Comparison of ENCODE assay signal across 8 cellular contexts in genomic region chr4:110005461-110006056, GRCh38.
A peak's percentile ranks its signal among the peaks of the same experiment; 100 is the strongest.
DNase-seq lines count a peak whose midpoint lies in the region; ATAC-seq and TF ChIP-seq lines count a peak whose summit lies in the region.

No MANE protein-coding gene starts in this region.

- H4K20me1 ChIP-seq in KMS-11 (ENCODE audit: insufficient read depth), result no peaks in the 10 kb centered on the region
- H4K20me1 ChIP-seq in neural cell (ENCODE audit: insufficient read depth), result no peaks in the 10 kb centered on the region

- H3K36me3 ChIP-seq in KMS-11 (ENCODE audit: insufficient read depth) (no peaks in the 10 kb centered on the region), neural cell (ENCODE audit: insufficient read depth, low read length) (no peaks in the 10 kb centered on the region)

- H3K27ac ChIP-seq in KMS-11 (no peak overlapping the region), neural cell (ENCODE audit: low read length) (no peak overlapping the region)

- peak; percentile 95 for TF ChIP-seq RAD21 in neural cell (conservative IDR thresholded peaks at IDR 0.05)

- ATAC-seq in GM21529 (IDR thresholded peaks at IDR 0.05; ENCODE audit: unreplicated experiment) (peak; percentile 79), HG03521 (IDR thresholded peaks at IDR 0.05; ENCODE audit: unreplicated experiment) (no peak)

- H3K4me1 ChIP-seq in KMS-11 (ENCODE audit: low read depth, poor library complexity, severe bottlenecking), result peaks cover 13% of the 10 kb centered on the region

- H3K79me2 ChIP-seq in KMS-11 (ENCODE audit: insufficient read depth, low read depth) (no peaks in the 10 kb centered on the region), neural cell (replicated peaks; ENCODE audit: insufficient read depth, low read length) (no peaks in the 10 kb centered on the region)

- no peak overlapping the region for H3K4me3 Mint-ChIP-seq in activated CD4-positive, alpha-beta T cell treated with anti-CD3 and anti-CD28 coated beads, Interleukin-2, amount 10 ng/mL, durations not matched to agents 24 days and 14 days

- no peaks in the 10 kb centered on the region for H3K9me3 Mint-ChIP-seq in activated CD4-positive, alpha-beta T cell treated with anti-CD3 and anti-CD28 coated beads, Interleukin-2, amount 10 ng/mL, durations not matched to agents 24 days and 14 days

- intact Hi-C loops in activated CD4-positive, alpha-beta T cell treated with anti-CD3 and anti-CD28 coated beads, Interleukin-2, amount 10 ng/mL, durations not matched to agents 24 days and 14 days (cut with micrococcal nuclease), result loop anchor here (1.0 to 10.0 kb wide), 5 partner anchors 192 to 511 kb away; partner anchors contain the start of gene ELOVL6

- peaks cover 19% of the 10 kb centered on the region for H3K4me1 Mint-ChIP-seq in activated CD4-positive, alpha-beta T cell treated with anti-CD3 and anti-CD28 coated beads, Interleukin-2, amount 10 ng/mL, durations not matched to agents 24 days and 14 days

- H3K36me3 Mint-ChIP-seq in activated CD4-positive, alpha-beta T cell treated with anti-CD3 and anti-CD28 coated beads, Interleukin-2, amount 10 ng/mL, durations not matched to agents 24 days and 14 days (ENCODE audit: low read depth), result no peaks in the 10 kb centered on the region

- H3K27me3 ChIP-seq in KMS-11 (ENCODE audit: insufficient read depth, low read depth), result no peaks in the 10 kb centered on the region
- H3K27me3 ChIP-seq in neural cell (ENCODE audit: insufficient read depth, low read depth, low read length), result no peaks in the 10 kb centered on the region

- TF ChIP-seq EP300 in neural cell (conservative IDR thresholded peaks at IDR 0.05; ENCODE audit: poor library complexity, severe bottlenecking), result no peak

- no peaks in the 10 kb centered on the region for H3K9me3 ChIP-seq in neural cell (ENCODE audit: low read length)

- no peak overlapping the region for H3K4me3 ChIP-seq in KMS-11 (IDR thresholded peaks at IDR 0.05; ENCODE audit: insufficient read depth, low read depth, low read length)
- no peak overlapping the region for H3K4me3 ChIP-seq in neural cell (ENCODE audit: low read length)

- H3K27ac Mint-ChIP-seq in activated CD4-positive, alpha-beta T cell treated with anti-CD3 and anti-CD28 coated beads, Interleukin-2, amount 10 ng/mL, durations not matched to agents 24 days and 14 days, result no peak overlapping the region

- TF ChIP-seq CTCF in KMS-11 (conservative IDR thresholded peaks at IDR 0.05; ENCODE audit: low read depth, low read length) (peak; percentile 92), neural cell (IDR thresholded peaks at IDR 0.05; ENCODE audit: poor library complexity, severe bottlenecking) (peak; percentile 91)

- peaks cover 7% of the 10 kb centered on the region for H3K27me3 Mint-ChIP-seq in activated CD4-positive, alpha-beta T cell treated with anti-CD3 and anti-CD28 coated beads, Interleukin-2, amount 10 ng/mL, durations not matched to agents 24 days and 14 days

- H2AFZ ChIP-seq in KMS-11 (ENCODE audit: low read depth) (no peak overlapping the region), neural cell (ENCODE audit: low read depth, low read length) (no peak overlapping the region)

- no peaks in the 10 kb centered on the region for H3K9me2 ChIP-seq in neural cell (ENCODE audit: insufficient read depth, low read length)

- in situ Hi-C loops in SK-MEL-5 (cut with HindIII; ENCODE audit: low pct_unique_long_range_greater_than_20kb, low sequenced_read_pairs), result no loop called here

- TF ChIP-seq POLR2A in erythroblast (IDR thresholded peaks at IDR 0.05; ENCODE audit: low read length), result no peak

- H3K4me2 ChIP-seq in KMS-11 (peak overlapping the region; percentile 8), neural cell (ENCODE audit: low read length) (no peak overlapping the region)

- H3K9ac ChIP-seq in KMS-11 (no peak overlapping the region), neural cell (ENCODE audit: low read length) (no peak overlapping the region)

- H3F3A ChIP-seq in neural cell (ENCODE audit: insufficient read depth, low read length, poor library complexity, severe bottlenecking), result no peaks in the 10 kb centered on the region

- DNase-seq in activated CD4-positive, alpha-beta T cell treated with anti-CD3 and anti-CD28 coated beads, Interleukin-2, amount 10 ng/mL, durations not matched to agents 24 days and 14 days, result peak; percentile 80
- no peak for DNase-seq in activated CD4-positive, alpha-beta T cell treated with anti-CD3 and anti-CD28 coated beads, Interleukin-2, amount 50 U/mL, for 48 hours
- DNase-seq in SK-MEL-5 (ENCODE audit: low read depth, low spot score) (peak; percentile 64), erythroblast (lab: John Stamatoyannopoulos, UW) (peak; percentile 72 to 80)

TF ChIP-seq in neural cell, 6 proteins besides CTCF, POLR2A, EP300 and RAD21:
- TF ChIP-seq MXI1 (conservative IDR thresholded peaks at IDR 0.05; ENCODE audit: poor library complexity, severe bottlenecking), result no peak
- TF ChIP-seq SMC3 (conservative IDR thresholded peaks at IDR 0.05; ENCODE audit: poor library complexity), result peak; percentile 93
TF ChIP-seq in neural cell: peak in this region for 1.

Comparison
In these comparisons a context has a peak if more than half of its experiments do, and no peak if none do; other contexts are left out.
1. DNase-seq: peak in activated CD4-positive, alpha-beta T cell treated with anti-CD3 and anti-CD28 coated beads, Interleukin-2, amount 10 ng/mL, durations not matched to agents 24 days and 14 days (single experiment), SK-MEL-5 (single experiment) and erythroblast (2 of 2); none in activated CD4-positive, alpha-beta T cell treated with anti-CD3 and anti-CD28 coated beads, Interleukin-2, amount 50 U/mL, for 48 hours (0 of 2).